1 cellular context compared by ENCODE assay signal in genomic region chr2:68679166-68679916, GRCh38.
TF ChIP-seq lines count a peak whose summit lies in the region.

No MANE protein-coding gene starts in this region.

TF ChIP-seq in K562, 482 proteins besides CTCF, POLR2A, EP300 and RAD21 (continued from another document):
- TF ChIP-seq SMAD4 (CRISPR knock-in tag; conservative IDR thresholded peaks at IDR 0.05) = 0 out of 2 replicates have a peak, but pooled peaks have one; percentile 63
- TF ChIP-seq SMARCE1 (IDR thresholded peaks at IDR 0.05) = peak; percentile 44; the same call in 1 of the 2 replicates
- 0 out of 2 replicates have a peak, but pooled peaks have one; percentile 36 for TF ChIP-seq PREB (CRISPR knock-in tag; IDR thresholded peaks at IDR 0.05)
- peak; percentile 49 to 52; a peak in 3 of 4 replicates for TF ChIP-seq NRF1 (conservative IDR thresholded peaks at IDR 0.05 in 1 of 2, IDR thresholded peaks at IDR 0.05 in 1 of 2)
- TF ChIP-seq HDAC1 (IDR thresholded peaks at IDR 0.05) = peak in 1 of 2 experiments; percentile 26; a peak in 1 of 4 replicates
- TF ChIP-seq TRIM28 (IDR thresholded peaks at IDR 0.05) = 0 out of 2 replicates have a peak, but pooled peaks have one; percentile 34
- TF ChIP-seq NCOR1 (IDR thresholded peaks at IDR 0.05) = peak; percentile 40; the same call in 1 of the 2 replicates
- TF ChIP-seq ZNF24 (IDR thresholded peaks at IDR 0.05) = 0 out of 2 replicates have a peak, but pooled peaks have one; percentile 6
- peak; percentile 50 to 66; a peak in 1 of 4 replicates for TF ChIP-seq MNT (conservative IDR thresholded peaks at IDR 0.05)
- peak; percentile 63 for TF ChIP-seq SOX6 (IDR thresholded peaks at IDR 0.05)
- 0 out of 2 replicates have a peak, but pooled peaks have one; percentile 23 for TF ChIP-seq ZBTB2 (IDR thresholded peaks at IDR 0.05)
- peak; percentile 46; the same call in 1 of the 2 replicates for TF ChIP-seq MGA (IDR thresholded peaks at IDR 0.05)
